ENCODE assay signal across 21 cellular contexts in genomic region chr1:151936653-151937052, GRCh38. TPM values are rescaled to one million over a fixed set of nuclear protein-coding genes. Genes with fewer than 3 reads are reported as not detected.
DNase-seq lines count a peak whose midpoint lies in the region; ATAC-seq and TF ChIP-seq lines count a peak whose summit lies in the region.
"Had no signal": no experiment of that assay in that cellular context is flagged by ENCODE, and none has a peak within 500 bp of the region (broad histone marks: within the 10 kb centered on the region; RNA-seq: fewer than 3 reads in every experiment).

No MANE protein-coding gene starts in this region.

- no peak for TF ChIP-seq CTCF in colonic mucosa (IDR thresholded peaks at IDR 0.05)

- H3K4me3 ChIP-seq in colonic mucosa (no peak overlapping the region), mesendoderm (ENCODE audit: low read length) (no peak overlapping the region)
- H3K4me3 ChIP-seq: BLaER1 treated with 17β-estradiol and CSF1 and Interleukin-3, amounts not matched to agents 10 nM and 100 nM; GM12878; left lung had no signal

- H3K36me3 ChIP-seq in colonic mucosa: no peaks in the 10 kb centered on the region
- no peaks in the 10 kb centered on the region for H3K36me3 ChIP-seq in mesendoderm (ENCODE audit: control insufficient read depth, insufficient read depth, low read length)
- H3K36me3 ChIP-seq: BLaER1 treated with 17β-estradiol and CSF1 and Interleukin-3, amounts not matched to agents 10 nM and 100 nM; left lung had no signal

- peak overlapping the region; percentile 71 for H3K27ac ChIP-seq in colonic mucosa
- no peak overlapping the region for H3K27ac ChIP-seq in mesendoderm (ENCODE audit: low read depth, low read length)
- H3K27ac ChIP-seq: BLaER1 treated with 17β-estradiol and CSF1 and Interleukin-3, amounts not matched to agents 10 nM and 100 nM; foreskin keratinocyte; left lung had no signal

- no peak overlapping the region for H2BK15ac ChIP-seq in mesendoderm (replicated peaks; ENCODE audit: low read depth)

- H4K8ac ChIP-seq in mesendoderm (ENCODE audit: low read depth, low read length): no peak overlapping the region

- no peak overlapping the region for H2BK120ac ChIP-seq in mesendoderm (ENCODE audit: low read depth, low read length)

- WGBS in mesendoderm (ENCODE audit: extremely low coverage, insufficient coverage, low lambda C conversion rate): 100% methylated on average over 2 of the region's 7 CpGs

- no peaks in the 10 kb centered on the region for H3K79me2 ChIP-seq in mesendoderm (ENCODE audit: control insufficient read depth, insufficient read depth, low read length)

- no peaks in the 10 kb centered on the region for H3K79me1 ChIP-seq in mesendoderm (ENCODE audit: low read length)

- H4K5ac ChIP-seq in mesendoderm (ENCODE audit: low read length): no peak overlapping the region

- no peak overlapping the region for H3K56ac ChIP-seq in mesendoderm (ENCODE audit: low read length)

- no peak overlapping the region for H2BK5ac ChIP-seq in mesendoderm (ENCODE audit: low read length)

- H3K9me3 ChIP-seq in colonic mucosa: no peaks in the 10 kb centered on the region
- H3K9me3 ChIP-seq: BLaER1 treated with 17β-estradiol and CSF1 and Interleukin-3, amounts not matched to agents 10 nM and 100 nM; left lung had no signal

- no peak overlapping the region for H2AK5ac ChIP-seq in mesendoderm (ENCODE audit: low read length)

- H3K9ac ChIP-seq in colonic mucosa (ENCODE audit: low read depth in 2 of 2, low read length in 2 of 2): peak overlapping the region in 1 of 2 donors; percentile 48
- no peak overlapping the region for H3K9ac ChIP-seq in mesendoderm (ENCODE audit: low read length)

- ATAC-seq in GM19463 (IDR thresholded peaks at IDR 0.05; ENCODE audit: unreplicated experiment) (no peak), HG03442 (IDR thresholded peaks at IDR 0.05; ENCODE audit: unreplicated experiment) (no peak), HG03097 (IDR thresholded peaks at IDR 0.05; ENCODE audit: low FRiP score, unreplicated experiment) (no peak)
- ATAC-seq: foreskin keratinocyte, GM12878, left lung had no signal

- H3K23ac ChIP-seq in mesendoderm (ENCODE audit: low read length): no peak overlapping the region

- no peak overlapping the region for H3K4ac ChIP-seq in mesendoderm (ENCODE audit: low read depth, low read length)

- H3K4me1 ChIP-seq in colonic mucosa: no peaks in the 10 kb centered on the region
- H3K4me1 ChIP-seq in mesendoderm (ENCODE audit: control insufficient read depth, low read depth, low read length): peaks cover 4% of the 10 kb centered on the region

- DNase-seq in NCI-H2171 treated with DMSO at 0.1 percent for 48 hours (lab: John Stamatoyannopoulos, UW): peak; percentile 3
- no peak for DNase-seq in NCI-H2171 (lab: John Stamatoyannopoulos, UW)
- DNase-seq in colonic mucosa: no peak
- DNase-seq in mesendoderm: peak; percentile 97
- DNase-seq in NCI-H345 treated with DMSO at 0.1 percent for 48 hours (lab: John Stamatoyannopoulos, UW; ENCODE audit: unreplicated experiment): no peak
- DNase-seq: 8988T; activated CD4-positive, alpha-beta T cell treated with anti-CD3 and anti-CD28 coated beads, Interleukin-2, amount 50 U/mL, for 1 hour; activated naive CD4-positive, alpha-beta T cell; DMS 273 treated with DMSO at 0.1 percent for 48 hours; foreskin keratinocyte; GF-D8; left lung; NCI-H226; NK-92 treated with Interleukin-12 subunit alpha and Interleukin-12 subunit beta, amount 100 ng/mL, for 24 hours; RPMI8226; stimulated activated CD4-positive, alpha-beta T cell treated with anti-CD3 and anti-CD28 coated beads, Interleukin-2, amount 100 ng/mL, for 48 hours had no signal

- H3K27me3 ChIP-seq in colonic mucosa (no peaks in the 10 kb centered on the region), mesendoderm (ENCODE audit: insufficient read depth, low read length, poor library complexity) (no peaks in the 10 kb centered on the region)
- H3K27me3 ChIP-seq: BLaER1 treated with 17β-estradiol and CSF1 and Interleukin-3, amounts not matched to agents 10 nM and 100 nM; foreskin keratinocyte; left lung had no signal

- no peak overlapping the region for H3K18ac ChIP-seq in mesendoderm (ENCODE audit: low read length)

- no peak overlapping the region for H3K4me2 ChIP-seq in mesendoderm (ENCODE audit: low read length)
- H3K4me2 ChIP-seq: BLaER1 treated with 17β-estradiol and CSF1 and Interleukin-3, amounts not matched to agents 10 nM and 100 nM had no signal

- intact Hi-C loops in colonic mucosa (cut with DNase I): no loop called here

RNA-seq across cellular contexts. Expression of gene THEM4, which starts 27.3 kb away (rescaled TPM):
- total RNA-seq in colonic mucosa: 1 to 10 TPM; 6.6 to 7.7 TPM
- 8.5 TPM for polyA plus RNA-seq in mesendoderm (2013, experiment 1 of 2)
- 8.4 TPM for polyA plus RNA-seq in mesendoderm (2013, experiment 2 of 2)

RNA-seq across cellular contexts. Expression of gene S100A10, which starts 57.0 kb away (rescaled TPM):
- 1,000 to 10,000 TPM; 1,313 to 1,485 TPM for total RNA-seq in colonic mucosa
- polyA plus RNA-seq in mesendoderm (2013, experiment 1 of 2): 181 TPM
- polyA plus RNA-seq in mesendoderm (2013, experiment 2 of 2): 187 TPM

Comparison
In these comparisons a context has a peak if more than half of its experiments do, and no peak if none do; other contexts are left out.
1. DNase-seq: peak in NCI-H2171 treated with DMSO at 0.1 percent for 48 hours (single experiment) and mesendoderm (single experiment); none in NCI-H2171 (single experiment), colonic mucosa (single experiment) and NCI-H345 treated with DMSO at 0.1 percent for 48 hours (single experiment).